10 cellular contexts compared by ENCODE assay signal in genomic region chr22:50756406-50756805, GRCh38. TPM values are rescaled to one million over a fixed set of nuclear protein-coding genes. Genes with fewer than 3 reads are reported as not detected.
DNase-seq lines count a peak whose midpoint lies in the region; ATAC-seq and TF ChIP-seq lines count a peak whose summit lies in the region.
"Not testable (repeated sequence)": the region's sequence is repeated elsewhere in the genome, so short reads cannot be mapped to it uniquely, and the experiment has no call there.
"Had no signal": no experiment of that assay in that cellular context is flagged by ENCODE, and none has a peak within 500 bp of the region (broad histone marks: within the 10 kb centered on the region; RNA-seq: fewer than 3 reads in every experiment).

No MANE protein-coding gene starts in this region.

- H3K9ac ChIP-seq in Karpas-422 (ENCODE audit: low read length) (peak overlapping the region; percentile 33; the same call in 1 of the 2 replicates), iPS-18a (ENCODE audit: low read length) (peak overlapping the region; percentile 56)

- not testable (repeated sequence) for H3K4me1 Mint-ChIP-seq in CD4-positive, alpha-beta T cell (ENCODE audit: low read depth); WTC11; neural crest cell
- H3K4me1 Mint-ChIP-seq in activated naive CD4-positive, alpha-beta T cell treated with anti-CD3 and anti-CD28 coated beads for 36 hours (ENCODE audit: low read depth) = peaks cover 16% of the 10 kb centered on the region

- H4K20me1 ChIP-seq in Karpas-422 (ENCODE audit: insufficient read depth, low read depth, low read length) = not testable (repeated sequence)

- ATAC-seq in CD4-positive, alpha-beta T cell (ENCODE audit: poor library complexity); WTC11: not testable (repeated sequence)

- TF ChIP-seq EP300 in stomach (IDR thresholded peaks at IDR 0.05) = not testable (repeated sequence)

- H3K9me2 ChIP-seq in Karpas-422 (replicated peaks; ENCODE audit: insufficient read depth, low read length) = not testable (repeated sequence)

- TF ChIP-seq POLR2A in stomach (IDR thresholded peaks at IDR 0.05) = not testable (repeated sequence)

- H3K36me3 Mint-ChIP-seq in CD4-positive, alpha-beta T cell (ENCODE audit: low read depth) = peaks cover 11% of the 10 kb centered on the region
- not testable (repeated sequence) for H3K36me3 Mint-ChIP-seq in WTC11; activated naive CD4-positive, alpha-beta T cell treated with anti-CD3 and anti-CD28 coated beads for 36 hours (ENCODE audit: low read depth); neural crest cell (ENCODE audit: low read depth)

- H3K27me3 ChIP-seq in CD4-positive, alpha-beta T cell (ENCODE audit: control insufficient read depth, insufficient read depth, low read length); Karpas-422 (ENCODE audit: low read length); stomach: not testable (repeated sequence)
- H3K27me3 ChIP-seq in iPS-18a (ENCODE audit: control insufficient read depth, insufficient read depth, low read length) = peaks cover 47% of the 10 kb centered on the region

- H3K4me2 ChIP-seq in Karpas-422 (ENCODE audit: low read depth, low read length, poor library complexity, severe bottlenecking) = not testable (repeated sequence)

- peaks cover 14% of the 10 kb centered on the region for H3K4me1 ChIP-seq in Karpas-422 (ENCODE audit: low read length)
- H3K4me1 ChIP-seq in iPS-18a (ENCODE audit: control insufficient read depth, low read depth, low read length); stomach: not testable (repeated sequence)

- peak overlapping the region; percentile 90 for H3K4me3 Mint-ChIP-seq in CD4-positive, alpha-beta T cell
- H3K4me3 Mint-ChIP-seq in WTC11 (peak overlapping the region; percentile 93), neural crest cell (peak overlapping the region; percentile 96)
- peak overlapping the region; percentile 95 for H3K4me3 Mint-ChIP-seq in activated naive CD4-positive, alpha-beta T cell treated with anti-CD3 and anti-CD28 coated beads for 36 hours

- CTCF ChIA-PET in CD4-positive, alpha-beta T cell (lab: Charles Lee) = interaction anchor here (1.0 to 1.1 kb wide), 2 partner anchors 10 to 23 kb away, joined by 3 to 5 read pairs; no protein-coding TSS in a partner anchor
- CTCF ChIA-PET in WTC11 (lab: Charles Lee) = interaction anchor here (0.9 to 2.8 kb wide), 2 partner anchors 19 to 25 kb away, joined by 3 to 14 read pairs; no protein-coding TSS in a partner anchor
- CTCF ChIA-PET in activated naive CD4-positive, alpha-beta T cell treated with anti-CD3 and anti-CD28 coated beads for 36 hours (lab: Charles Lee) = interaction anchor here (0.6 to 1.3 kb wide), 2 partner anchors 25 to 325 kb away, joined by 3 to 6 read pairs; no protein-coding TSS in a partner anchor

- H3K36me3 ChIP-seq in Karpas-422 (ENCODE audit: insufficient read depth, low read length); iPS-18a (ENCODE audit: control insufficient read depth, low read depth, low read length); stomach: not testable (repeated sequence)

- POLR2A ChIA-PET in CD4-positive, alpha-beta T cell (lab: Charles Lee) = interaction anchor here (1.3 to 1.4 kb wide), 2 partner anchors 54 to 135 kb away, joined by 3 to 7 read pairs; no protein-coding TSS in a partner anchor
- POLR2A ChIA-PET in WTC11 (lab: Charles Lee) = not testable (repeated sequence)

- not testable (repeated sequence) for H2AFZ ChIP-seq in Karpas-422 (ENCODE audit: low read length)

- 11 to 40% (median 23%) methylated on average over 5 to 9 of the region's 9 CpGs; no CpG with 5 or more reads in 1 of the 5 donors for WGBS in stomach, 5 donors

- not testable (repeated sequence) for H3K9me3 ChIP-seq in CD4-positive, alpha-beta T cell (ENCODE audit: control insufficient read depth, low read length); Karpas-422 (ENCODE audit: low read length); iPS-18a (ENCODE audit: control insufficient read depth, low read depth, low read length); stomach

- not testable (repeated sequence) for H3K9me3 Mint-ChIP-seq in CD4-positive, alpha-beta T cell; WTC11; activated naive CD4-positive, alpha-beta T cell treated with anti-CD3 and anti-CD28 coated beads for 36 hours; neural crest cell

- not testable (repeated sequence) for H3K4me3 ChIP-seq in Karpas-422 (ENCODE audit: low read length); iPS-18a (ENCODE audit: low read length)
- H3K4me3 ChIP-seq in coronary artery = peak overlapping the region; percentile 65
- peak overlapping the region in 3 of 4 donors; percentile 42 to 55 (median 43) for H3K4me3 ChIP-seq in stomach

- H3K79me2 ChIP-seq in Karpas-422 (ENCODE audit: low read length) = not testable (repeated sequence)

- peak in 2 of 10 experiments; percentile 8 for DNase-seq in CD4-positive, alpha-beta T cell
- DNase-seq in Karpas-422; WTC11 (ENCODE audit: low spot score); activated naive CD4-positive, alpha-beta T cell treated with anti-CD3 and anti-CD28 coated beads for 36 hours; coronary artery (ENCODE audit: low spot score); neural crest cell (ENCODE audit: low read depth, low spot score); stomach: not testable (repeated sequence)

- TF ChIP-seq CTCF in CD4-positive, alpha-beta T cell (IDR thresholded peaks at IDR 0.05); WTC11 (IDR thresholded peaks at IDR 0.05); coronary artery (IDR thresholded peaks at IDR 0.05); neural crest cell (conservative IDR thresholded peaks at IDR 0.05); stomach (IDR thresholded peaks at IDR 0.05): not testable (repeated sequence)

- H3K27ac ChIP-seq in CD4-positive, alpha-beta T cell (ENCODE audit: low read depth, low read length); coronary artery; iPS-18a (ENCODE audit: low read length); stomach: not testable (repeated sequence)
- H3K27ac ChIP-seq in Karpas-422 (ENCODE audit: low read length) = peak overlapping the region; percentile 100

- peak overlapping the region; percentile 90 for H3K27ac Mint-ChIP-seq in CD4-positive, alpha-beta T cell
- H3K27ac Mint-ChIP-seq in WTC11; activated naive CD4-positive, alpha-beta T cell treated with anti-CD3 and anti-CD28 coated beads for 36 hours; neural crest cell (ENCODE audit: unreplicated experiment): not testable (repeated sequence)

- intact Hi-C loops in CD4-positive, alpha-beta T cell (cut with DNase I, micrococcal nuclease) = loop anchor here in 1 of 2 experiments (2.0 kb wide), 1 partner anchor 24 kb away; no protein-coding TSS in a partner anchor
- intact Hi-C loops in activated naive CD4-positive, alpha-beta T cell treated with anti-CD3 and anti-CD28 coated beads for 36 hours (cut with micrococcal nuclease); stomach (cut with DNase I; ENCODE audit: low total_unique reads): not testable (repeated sequence)

- not testable (repeated sequence) for H3K27me3 Mint-ChIP-seq in CD4-positive, alpha-beta T cell; activated naive CD4-positive, alpha-beta T cell treated with anti-CD3 and anti-CD28 coated beads for 36 hours (ENCODE audit: low read depth); neural crest cell (ENCODE audit: low read depth)
- peaks cover 96% of the 10 kb centered on the region for H3K27me3 Mint-ChIP-seq in WTC11 (ENCODE audit: low read depth)

RNA-seq across cellular contexts. Expression of gene ACR, which starts 18.4 kb away (rescaled TPM):
- total RNA-seq in CD4-positive, alpha-beta T cell = not detected
- total RNA-seq in Karpas-422 (2014; rRNA removed; shearing (Covaris generic); ENCODE audit: low replicate concordance) = not detected in 2 replicates
- total RNA-seq in WTC11 (2021) = 0.18 to 0.55 TPM (median 0.46 TPM) in 3 replicates
- total RNA-seq in activated naive CD4-positive, alpha-beta T cell treated with anti-CD3 and anti-CD28 coated beads for 36 hours = not detected
- 0.34 TPM in 1 of 2 replicates, not detected in the other for total RNA-seq in neural crest cell
- under 1 TPM in 1 of 5 donors, not detected in 4; 0.37 TPM for total RNA-seq in stomach
- polyA plus RNA-seq in stomach = under 1 TPM in 2 of 3 donors, not detected in 1; 0.19 to 0.23 TPM
- total RNA-seq: activated T-helper 2 cell treated with anti-CD3 and anti-CD28 coated beads, Interferon-gamma antibody, Interleukin-2, Interleukin-4, amounts not matched to agents 10 μg/mL and 5 μg/mL and 100 μg/mL, durations not matched to agents 14 hours and 24 hours and 36 hours; myocyte had no signal

RNA-seq across cellular contexts. Expression of gene RABL2B, which starts 27.0 kb away (rescaled TPM):
- total RNA-seq in CD4-positive, alpha-beta T cell = 10 to 100 TPM; 36.0 to 37.3 TPM
- 26.4 and 26.8 TPM in 2 replicates for total RNA-seq in Karpas-422 (2014; rRNA removed; shearing (Covaris generic); ENCODE audit: low replicate concordance)
- total RNA-seq in WTC11 (2021) (22.4 to 24.0 TPM (median 23.2 TPM) in 3 replicates), neural crest cell (45.3 and 52.9 TPM in 2 replicates), stomach (10 to 100 TPM in 3 of 5 donors, 1 to 10 TPM in 2; 6.6 to 18.1 (median 11.3) TPM)
- total RNA-seq in activated naive CD4-positive, alpha-beta T cell treated with anti-CD3 and anti-CD28 coated beads for 36 hours = 10 to 100 TPM; 13.3 to 14.5 TPM
- 10 to 100 TPM; 13.1 to 15.6 (median 13.5) TPM for polyA plus RNA-seq in stomach
